ENCODE assay signal across 8 cellular contexts in genomic region chr7:100799037-100799896, GRCh38. TPM values are rescaled to one million over a fixed set of nuclear protein-coding genes. Genes with fewer than 3 reads are reported as not detected.
DNase-seq lines count a peak whose midpoint lies in the region; ATAC-seq, FAIRE-seq and TF ChIP-seq lines count a peak whose summit lies in the region.

No MANE protein-coding gene starts in this region.

- H3K9me3 ChIP-seq in DOHH2 (ENCODE audit: control insufficient read depth, insufficient read depth, low read length) (no peaks in the 10 kb centered on the region), GM12878 (replicated peaks; ENCODE audit: control insufficient read depth, insufficient read depth, low read length) (no peaks in the 10 kb centered on the region), kidney (ENCODE audit: control insufficient read depth in 1 of 2, low read length in 2 of 2) (no peaks in the 10 kb centered on the region)

- H3K9me2 ChIP-seq in DOHH2 (replicated peaks; ENCODE audit: control insufficient read depth, low read length): no peaks in the 10 kb centered on the region

- H3K36me3 Mint-ChIP-seq in T-cell: no peaks in the 10 kb centered on the region

- H3F3A ChIP-seq in DOHH2 (ENCODE audit: control insufficient read depth, insufficient read depth): no peaks in the 10 kb centered on the region

- CTCF ChIA-PET in T-cell (lab: Charles Lee) (interaction anchor here in 1 of 2 donors (0.8 kb wide), 1 partner anchor 53 kb away, joined by 9 read pairs; the partner anchor contains the start of gene SLC12A9), GM12878 (lab: Yijun Ruan, JAX) (interaction anchor here (0.8 to 7.9 kb wide), 11 partner anchors 12 to 259 kb away, joined by 3 to 238 read pairs (median 5); partner anchors contain the start of genes MOSPD3, POP7, SLC12A9 and UFSP1)

- H3K36me3 ChIP-seq in DOHH2 (ENCODE audit: control insufficient read depth, low read length) (no peaks in the 10 kb centered on the region), GM12878 (ENCODE audit: control insufficient read depth in 2 of 2, insufficient read depth in 2 of 2, low read length in 1 of 2) (no peaks in the 10 kb centered on the region), kidney (ENCODE audit: control insufficient read depth in 1 of 2, insufficient read depth in 2 of 2, low read length in 2 of 2) (no peaks in the 10 kb centered on the region)

- H3K4me1 ChIP-seq in DOHH2 (ENCODE audit: control insufficient read depth, low read length) (peaks cover 33% of the 10 kb centered on the region), GM12878 (ENCODE audit: control insufficient read depth, insufficient read depth, low read length) (peaks cover 15% of the 10 kb centered on the region), kidney (ENCODE audit: control insufficient read depth in 1 of 2, insufficient read depth in 1 of 2, low read depth in 1 of 2, low read length in 2 of 2) (peaks cover 0 to 2% of the 10 kb centered on the region in 2 donors)

- no peaks in the 10 kb centered on the region for H3K9me3 Mint-ChIP-seq in T-cell

- H3K27me3 ChIP-seq in DOHH2 (ENCODE audit: control insufficient read depth, low read length) (peaks cover 16% of the 10 kb centered on the region), GM12878 (replicated peaks in 1 of 2; ENCODE audit: control insufficient read depth in 2 of 2, insufficient read depth in 2 of 2, low read length in 1 of 2) (peaks cover 0 to 1% of the 10 kb centered on the region in 2 experiments; a peak in 1 of 4 replicates)

- H3K27ac Mint-ChIP-seq in T-cell: no peak overlapping the region

- RAD21 ChIA-PET in GM12878 (lab: Charles Lee; ENCODE audit: unreplicated experiment): interaction anchor here (0.8 to 6.3 kb wide), 2 partner anchors 52 to 76 kb away, joined by 4 to 147 read pairs; partner anchors contain the start of genes SLC12A9 and SRRT

- H4K20me1 ChIP-seq in DOHH2 (ENCODE audit: control insufficient read depth, insufficient read depth, low read depth, low read length) (no peaks in the 10 kb centered on the region), GM12878 (ENCODE audit: control insufficient read depth, insufficient read depth) (no peaks in the 10 kb centered on the region)

- in situ Hi-C loops in GM12878 (cut with MboI): no loop called here

- TF ChIP-seq EP300 in GM12878 (IDR thresholded peaks at IDR 0.05; ENCODE audit: borderline replicate concordance in 1 of 2, control insufficient read depth in 1 of 2, low read depth in 2 of 2, low read length in 2 of 2): no peak

- no peak overlapping the region for H3K9ac ChIP-seq in GM12878 (ENCODE audit: control insufficient read depth, insufficient read depth, low read length)
- no peak overlapping the region for H3K9ac ChIP-seq in kidney (ENCODE audit: low read length in 2 of 2)

- 14% methylated on average over 14 of the region's 14 CpGs for WGBS in GM12878 (ENCODE audit: insufficient coverage, insufficient replicate concordance, low lambda C conversion rate, missing lambda C conversion rate)

- peak; percentile 65 to 82 for DNase-seq in Kasumi-1 (lab: John Stamatoyannopoulos, UW)
- peak in 29 of 34 experiments; percentile 7 to 48 (median 31) for DNase-seq in T-cell
- DNase-seq in GM12878 (ENCODE audit: low read depth, low spot score): peak; percentile 5
- no peak for DNase-seq in kidney
- DNase-seq in stimulated activated CD4-positive, alpha-beta T cell treated with anti-CD3 and anti-CD28 coated beads, Interleukin-4, amount 100 ng/mL, for 1 hour: peak; percentile 45

- intact Hi-C loops in GM12878 (cut with micrococcal nuclease; ENCODE audit: unreplicated experiment) (loop anchor here (1.0 to 5.0 kb wide), 2 partner anchors 53 to 258 kb away; partner anchors contain the start of gene SLC12A9), kidney (cut with DNase I) (no loop called here)

- no peak overlapping the region for H3K27ac ChIP-seq in DOHH2 (ENCODE audit: low read depth, low read length)
- H3K27ac ChIP-seq in GM12878 (ENCODE audit: control insufficient read depth, insufficient read depth): no peak overlapping the region
- H3K27ac ChIP-seq in kidney (ENCODE audit: low read depth in 2 of 2, low read length in 2 of 2): no peak overlapping the region

- peak; percentile 78 for TF ChIP-seq RAD21 in GM12878 (IDR thresholded peaks at IDR 0.05; ENCODE audit: insufficient read depth, low read depth, low read length)

- POLR2A ChIA-PET in T-cell (lab: Charles Lee): interaction anchor here (0.5 to 0.6 kb wide), 2 partner anchors 53 to 76 kb away, joined by 5 to 7 read pairs; partner anchors contain the start of genes SLC12A9 (in 1 of the 2) and SRRT (in 1 of the 2)
- POLR2A ChIA-PET in GM12878 (lab: Charles Lee): interaction anchor here (2.4 kb wide), 1 partner anchor 53 kb away, joined by 8 read pairs; the partner anchor contains the start of gene SLC12A9

- peak; percentile 54 to 69 (median 60) for ATAC-seq in T-cell (replicated peaks in 1 of 4)
- ATAC-seq in GM12878: peak; percentile 63
- no peak for ATAC-seq in GM21515 (IDR thresholded peaks at IDR 0.05; ENCODE audit: unreplicated experiment)
- ATAC-seq in GM18861 (IDR thresholded peaks at IDR 0.05; ENCODE audit: unreplicated experiment): no peak

- TF ChIP-seq CTCF in DOHH2 (IDR thresholded peaks at IDR 0.05; ENCODE audit: low read depth, low read length, poor library complexity, severe bottlenecking): peak; percentile 97
- peak; percentile 72 to 81 (median 77) for TF ChIP-seq CTCF in GM12878 (IDR thresholded peaks at IDR 0.05 in 2 of 3, conservative IDR thresholded peaks at IDR 0.05 in 1 of 3; ENCODE audit: control insufficient read depth in 2 of 3, extremely low read depth in 1 of 3, insufficient read depth in 1 of 3, low read depth in 3 of 3, low read length in 3 of 3)
- peak; percentile 78 for TF ChIP-seq CTCF in kidney (IDR thresholded peaks at IDR 0.05; ENCODE audit: borderline replicate concordance, extremely low read depth, insufficient read depth)

- H3K79me2 ChIP-seq in DOHH2 (ENCODE audit: control insufficient read depth, low read length): no peaks in the 10 kb centered on the region
- H3K79me2 ChIP-seq in GM12878 (ENCODE audit: control insufficient read depth, insufficient read depth, low read length): no peaks in the 10 kb centered on the region

- no peak for TF ChIP-seq POLR2A in GM12878 (IDR thresholded peaks at IDR 0.05; ENCODE audit: low read depth, low read length)

- no peak overlapping the region for H3K4me3 Mint-ChIP-seq in T-cell

- peaks cover 4 to 13% of the 10 kb centered on the region in 2 donors for H3K27me3 Mint-ChIP-seq in T-cell

- H3K4me2 ChIP-seq in DOHH2 (ENCODE audit: low read length) (peak overlapping the region; percentile 55), GM12878 (ENCODE audit: control insufficient read depth, insufficient read depth) (no peak overlapping the region)

- FAIRE-seq in GM12878 (lab: Jason Lieb, UNC) (peak; percentile 86), kidney (lab: Jason Lieb, UNC) (no peak)

- peaks cover 0 to 8% (median 0%) of the 10 kb centered on the region in 3 donors for H3K4me1 Mint-ChIP-seq in T-cell

- peak overlapping the region; percentile 28 for H3K4me3 ChIP-seq in DOHH2 (ENCODE audit: low read length)
- no peak overlapping the region for H3K4me3 ChIP-seq in GM12878
- no peak overlapping the region for H3K4me3 ChIP-seq in kidney (ENCODE audit: low read length in 2 of 2)

- BruUV-seq in GM12878 (replicated peaks; lab: Mats Ljungman, UMichigan): no TSS peak

- SMC1A ChIA-PET in GM12878 (lab: Charles Lee; ENCODE audit: uncharacterized antibody, unreplicated experiment): interaction anchor here (1.0 to 6.0 kb wide), 7 partner anchors 50 to 94 kb away, joined by 3 to 104 read pairs (median 4); partner anchors contain the start of genes SLC12A9, SRRT and UFSP1

- no peak overlapping the region for H2AFZ ChIP-seq in GM12878 (ENCODE audit: control insufficient read depth, low read depth, low read length)

RNA-seq across cellular contexts. Expression of gene EPHB4, which starts 28.1 kb away (rescaled TPM):
- total RNA-seq in T-cell (10 to 100 TPM in 2 of 5 donors, 1 to 10 TPM in 3; 7.8 to 12.7 (median 9.5) TPM), GM12878 (2014; rRNA removed) (0.56 and 0.93 TPM in 2 replicates), GM12878 (2014; rRNA removed; fragmentation: Illumina TruSeq; extraction: Trizol) (0.32 and 0.40 TPM in 2 replicates), GM12878 (2021) (0.82 and 0.85 TPM in 2 replicates), kidney (65.5 TPM)
- total RNA-seq in GM12878 (2013; cell fraction: nucleolus; rRNA removed): 3.3 and 3.7 TPM in 2 replicates
- polyA plus RNA-seq in GM12878 (2011; ENCODE audit: low read depth): 1.0 TPM
- polyA plus RNA-seq in GM12878 (2011; rRNA removed) (0.23 and 0.45 TPM in 2 replicates), GM12878 (2014; fragmentation: Illumina TruSeq; extraction: Trizol) (0.05 and 0.32 TPM in 2 replicates), GM12878 (2014; fragmentation: Nextera tagmentation; extraction: Ambion mirVana) (not detected), GM12878 (2014; rRNA removed) (0.51 and 0.75 TPM in 2 replicates), GM12878 (2016; fragmentation: Nextera tagmentation; extraction: Ambion mirVana) (not detected), kidney (ENCODE audit: insufficient read depth, low read depth, low replicate concordance) (33.2 TPM)
- polyA plus RNA-seq in GM12878 (2011; cell fraction: cytosol; rRNA removed): 0.32 and 0.76 TPM in 2 replicates
- 2.0 and 2.5 TPM in 2 replicates for polyA plus RNA-seq in GM12878 (2011; cell fraction: nucleus; rRNA removed)
- polyA plus RNA-seq in GM12878 (2012): 0.70 and 0.93 TPM in 2 replicates
- polyA minus RNA-seq in GM12878 (2011; rRNA and poly(A)+ RNA removed): 0.15 and 0.21 TPM in 2 replicates
- 0.67 and 3.4 TPM in 2 replicates for polyA minus RNA-seq in GM12878 (2011; cell fraction: cytosol; rRNA and poly(A)+ RNA removed)
- polyA minus RNA-seq in GM12878 (2011; cell fraction: nucleus; rRNA and poly(A)+ RNA removed): 0.60 and 1.2 TPM in 2 replicates

RNA-seq across cellular contexts. Expression of gene SLC12A9, which starts 53.2 kb away (rescaled TPM):
- total RNA-seq in T-cell (10 to 100 TPM; 49.9 to 72.6 (median 70.2) TPM), GM12878 (2014; rRNA removed) (11.1 and 16.7 TPM in 2 replicates), GM12878 (2014; rRNA removed; fragmentation: Illumina TruSeq; extraction: Trizol) (5.5 and 6.3 TPM in 2 replicates), GM12878 (2021) (16.5 and 18.5 TPM in 2 replicates), kidney (29.9 TPM)
- 21.5 and 26.6 TPM in 2 replicates for total RNA-seq in GM12878 (2013; cell fraction: nucleolus; rRNA removed)
- 3.9 TPM for polyA plus RNA-seq in GM12878 (2011; ENCODE audit: low read depth)
- polyA plus RNA-seq in GM12878 (2011; rRNA removed) (8.6 and 15.3 TPM in 2 replicates), GM12878 (2014; fragmentation: Illumina TruSeq; extraction: Trizol) (4.3 and 10.9 TPM in 2 replicates), GM12878 (2014; fragmentation: Nextera tagmentation; extraction: Ambion mirVana) (under 1 TPM; 0.24 to 0.35 TPM), GM12878 (2014; rRNA removed) (18.5 and 24.3 TPM in 2 replicates), GM12878 (2016; fragmentation: Nextera tagmentation; extraction: Ambion mirVana) (1 to 10 TPM; 5.0 to 7.8 TPM), kidney (ENCODE audit: insufficient read depth, low read depth, low replicate concordance) (19.7 TPM)
- 14.5 and 20.6 TPM in 2 replicates for polyA plus RNA-seq in GM12878 (2011; cell fraction: cytosol; rRNA removed)
- polyA plus RNA-seq in GM12878 (2011; cell fraction: nucleus; rRNA removed): 53.9 and 65.6 TPM in 2 replicates
- polyA plus RNA-seq in GM12878 (2012): 11.3 and 13.5 TPM in 2 replicates
- 7.6 and 16.3 TPM in 2 replicates for polyA minus RNA-seq in GM12878 (2011; rRNA and poly(A)+ RNA removed)
- 5.8 and 6.3 TPM in 2 replicates for polyA minus RNA-seq in GM12878 (2011; cell fraction: cytosol; rRNA and poly(A)+ RNA removed)
- 7.0 and 10.4 TPM in 2 replicates for polyA minus RNA-seq in GM12878 (2011; cell fraction: nucleus; rRNA and poly(A)+ RNA removed)

Comparison
In these comparisons a context has a peak if more than half of its experiments do, and no peak if none do; other contexts are left out.
1. ATAC-seq: peak in T-cell (4 of 4) and GM12878 (single experiment); none in GM21515 (single experiment) and GM18861 (single experiment).
2. Peak in every context shown above with its lines, with median percentiles within 50 percentile points of each other: CTCF ChIP-seq.